15 cellular contexts compared by ENCODE assay signal in the genomic region with DNA sequence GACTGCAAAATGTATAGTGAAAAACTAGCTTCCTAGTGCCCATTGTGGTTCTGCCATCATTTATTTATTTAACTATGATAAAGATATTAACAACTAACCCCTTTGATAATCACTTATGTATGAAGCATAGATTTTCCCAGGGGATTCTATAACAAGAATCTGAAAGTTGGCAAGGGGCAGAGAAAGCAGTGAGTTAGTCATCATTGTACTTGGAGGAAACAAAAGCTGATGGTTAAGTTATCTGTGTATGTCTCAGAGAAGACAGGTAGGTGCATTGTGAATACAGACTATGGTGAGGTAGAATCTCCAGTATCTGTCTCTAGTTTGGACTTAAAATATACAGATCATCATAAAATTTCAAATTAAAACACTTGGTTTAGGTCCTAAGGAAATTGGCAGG.
"Had no signal": no experiment of that assay in that cellular context is flagged by ENCODE, and none has a peak within 500 bp of the region (broad histone marks: within the 10 kb centered on the region; RNA-seq: fewer than 3 reads in every experiment).

No MANE protein-coding gene starts in this region.

- DNase-seq: activated CD4-positive, alpha-beta T cell treated with anti-CD3 and anti-CD28 coated beads, Interleukin-2, amount 10 ng/mL, durations not matched to agents 24 days and 14 days; activated CD4-positive, CD25-positive, alpha-beta regulatory T cell; activated CD8-positive, alpha-beta memory T cell treated with anti-CD3 and anti-CD28 coated beads, Interleukin-2, amount 50 U/mL, for 4 hours; activated CD8-positive, alpha-beta T cell treated with anti-CD3 and anti-CD28 coated beads, Interleukin-2, amount 10 ng/mL, durations not matched to agents 7 days and 5 days; activated effector memory CD4-positive, alpha-beta T cell treated with anti-CD3 and anti-CD28 coated beads, Interleukin-2, amount 50 U/mL, for 16 hours; activated T-cell treated with anti-CD3 and anti-CD28 coated beads, Interleukin-2, amount 50 U/mL, for 48 hours; adrenal gland; effector memory CD4-positive, alpha-beta T cell; erythroblast; psoas muscle; stimulated activated CD4-positive, alpha-beta T cell treated with anti-CD3 and anti-CD28 coated beads, Interleukin-1b, Interleukin-23, amount 100 ng/mL, for 48 hours had no signal

- H3K4me3 ChIP-seq: adrenal gland, lung, psoas muscle had no signal

- H3K27me3 Mint-ChIP-seq: activated CD4-positive, alpha-beta T cell treated with anti-CD3 and anti-CD28 coated beads, Interleukin-2, amount 10 ng/mL, durations not matched to agents 24 days and 14 days; activated naive CD4-positive, alpha-beta T cell treated with anti-CD3 and anti-CD28 coated beads, Interleukin-2, amount 50 U/mL, for 24 hours had no signal

- H3K27ac Mint-ChIP-seq: activated CD4-positive, alpha-beta T cell treated with anti-CD3 and anti-CD28 coated beads, Interleukin-2, amount 10 ng/mL, durations not matched to agents 24 days and 14 days; activated CD8-positive, alpha-beta T cell treated with anti-CD3 and anti-CD28 coated beads, Interleukin-2, amount 10 ng/mL, durations not matched to agents 7 days and 5 days; activated naive CD4-positive, alpha-beta T cell treated with anti-CD3 and anti-CD28 coated beads, Interleukin-2, amount 50 U/mL, for 24 hours had no signal

- H3K27ac ChIP-seq: adrenal gland, psoas muscle had no signal

- H3K9me3 ChIP-seq: adrenal gland, psoas muscle had no signal

- H3K4me1 ChIP-seq: adrenal gland, psoas muscle had no signal

- H3K36me3 ChIP-seq: adrenal gland had no signal

- H3K4me3 Mint-ChIP-seq: activated CD4-positive, alpha-beta T cell treated with anti-CD3 and anti-CD28 coated beads, Interleukin-2, amount 10 ng/mL, durations not matched to agents 24 days and 14 days; activated CD8-positive, alpha-beta T cell treated with anti-CD3 and anti-CD28 coated beads, Interleukin-2, amount 10 ng/mL, durations not matched to agents 7 days and 5 days; activated naive CD4-positive, alpha-beta T cell treated with anti-CD3 and anti-CD28 coated beads, Interleukin-2, amount 50 U/mL, for 24 hours; neural crest cell had no signal

- H3K27me3 ChIP-seq: adrenal gland had no signal

- H3K4me1 Mint-ChIP-seq: activated CD4-positive, alpha-beta T cell treated with anti-CD3 and anti-CD28 coated beads, Interleukin-2, amount 10 ng/mL, durations not matched to agents 24 days and 14 days; activated naive CD4-positive, alpha-beta T cell treated with anti-CD3 and anti-CD28 coated beads, Interleukin-2, amount 50 U/mL, for 24 hours had no signal

- H3K9me3 Mint-ChIP-seq: activated CD4-positive, alpha-beta T cell treated with anti-CD3 and anti-CD28 coated beads, Interleukin-2, amount 10 ng/mL, durations not matched to agents 24 days and 14 days; neural crest cell had no signal

- ATAC-seq: activated CD8-positive, alpha-beta T cell treated with anti-CD3 and anti-CD28 coated beads, Interleukin-2, amount 10 ng/mL, durations not matched to agents 7 days and 5 days; psoas muscle; sciatic nerve had no signal

- H3K36me3 Mint-ChIP-seq: activated naive CD4-positive, alpha-beta T cell treated with anti-CD3 and anti-CD28 coated beads, Interleukin-2, amount 50 U/mL, for 24 hours had no signal
